ENCODE assay signal across 8 cellular contexts in the genomic region with DNA sequence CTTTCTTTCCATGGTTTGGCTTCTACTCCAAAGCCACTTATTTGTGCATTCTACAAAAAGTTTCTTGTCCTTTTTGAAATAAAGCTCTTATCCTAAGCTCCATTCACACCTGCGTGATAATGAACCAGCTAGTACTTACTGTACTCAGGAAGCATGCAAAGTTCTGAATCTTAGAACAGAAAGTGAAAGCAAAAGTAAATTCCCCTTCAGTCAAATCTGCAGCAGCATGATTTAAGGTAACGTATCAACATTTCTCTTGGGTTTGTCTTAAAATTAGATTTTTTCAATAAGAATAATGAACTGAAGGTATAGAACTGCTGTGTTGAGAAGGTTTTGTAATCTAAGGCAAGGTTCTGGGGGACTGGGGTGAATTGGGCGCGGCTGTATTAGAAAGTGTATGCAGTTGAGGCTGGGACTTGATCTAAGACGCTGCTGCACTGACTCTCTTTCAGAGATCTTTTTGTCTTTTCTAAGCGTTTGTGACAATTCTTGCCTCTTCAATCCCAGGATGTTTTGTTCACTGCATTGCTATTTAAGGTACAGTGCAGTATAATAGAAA. TPM values are rescaled to one million over a fixed set of nuclear protein-coding genes. Genes with fewer than 3 reads are reported as not detected.
A peak's percentile ranks its signal among the peaks of the same experiment; 100 is the strongest.
DNase-seq lines count a peak whose midpoint lies in the region; ATAC-seq and TF ChIP-seq lines count a peak whose summit lies in the region.

A gene with protein sequence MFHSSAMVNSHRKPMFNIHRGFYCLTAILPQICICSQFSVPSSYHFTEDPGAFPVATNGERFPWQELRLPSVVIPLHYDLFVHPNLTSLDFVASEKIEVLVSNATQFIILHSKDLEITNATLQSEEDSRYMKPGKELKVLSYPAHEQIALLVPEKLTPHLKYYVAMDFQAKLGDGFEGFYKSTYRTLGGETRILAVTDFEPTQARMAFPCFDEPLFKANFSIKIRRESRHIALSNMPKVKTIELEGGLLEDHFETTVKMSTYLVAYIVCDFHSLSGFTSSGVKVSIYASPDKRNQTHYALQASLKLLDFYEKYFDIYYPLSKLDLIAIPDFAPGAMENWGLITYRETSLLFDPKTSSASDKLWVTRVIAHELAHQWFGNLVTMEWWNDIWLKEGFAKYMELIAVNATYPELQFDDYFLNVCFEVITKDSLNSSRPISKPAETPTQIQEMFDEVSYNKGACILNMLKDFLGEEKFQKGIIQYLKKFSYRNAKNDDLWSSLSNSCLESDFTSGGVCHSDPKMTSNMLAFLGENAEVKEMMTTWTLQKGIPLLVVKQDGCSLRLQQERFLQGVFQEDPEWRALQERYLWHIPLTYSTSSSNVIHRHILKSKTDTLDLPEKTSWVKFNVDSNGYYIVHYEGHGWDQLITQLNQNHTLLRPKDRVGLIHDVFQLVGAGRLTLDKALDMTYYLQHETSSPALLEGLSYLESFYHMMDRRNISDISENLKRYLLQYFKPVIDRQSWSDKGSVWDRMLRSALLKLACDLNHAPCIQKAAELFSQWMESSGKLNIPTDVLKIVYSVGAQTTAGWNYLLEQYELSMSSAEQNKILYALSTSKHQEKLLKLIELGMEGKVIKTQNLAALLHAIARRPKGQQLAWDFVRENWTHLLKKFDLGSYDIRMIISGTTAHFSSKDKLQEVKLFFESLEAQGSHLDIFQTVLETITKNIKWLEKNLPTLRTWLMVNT (plus strand): TSS at position 209 of the 559 bp plus-strand sequence. CDS start 3,186 bp downstream, outside the sequence.

- in situ Hi-C loops in GM13977 (cut with MboI; ENCODE audit: low pct_unique_long_range_greater_than_20kb, low sequenced_read_pairs, unreplicated experiment) = no loop called here

- H3K27me3 ChIP-seq in right cardiac atrium (ENCODE audit: control insufficient read depth, insufficient read depth) (no peaks in the 10 kb centered on the region), skeletal muscle satellite cell (ENCODE audit: control insufficient read depth, insufficient read depth, low read length) (no peaks in the 10 kb centered on the region)

- H3K9ac ChIP-seq in skeletal muscle satellite cell (ENCODE audit: low read depth, low read length) = peak within 1 kb of the TSS; percentile 82

- H3K4me1 ChIP-seq in right cardiac atrium (ENCODE audit: control insufficient read depth, insufficient read depth, low read length) (peaks cover 1% of the 10 kb centered on the region), skeletal muscle satellite cell (ENCODE audit: control insufficient read depth, insufficient read depth, low read length) (peaks cover 25% of the 10 kb centered on the region)

- H3K27ac ChIP-seq in 22Rv1 = peak within 1 kb of the TSS; percentile 55
- peak within 1 kb of the TSS; percentile 79 for H3K27ac ChIP-seq in right cardiac atrium (ENCODE audit: low read length)

- ATAC-seq in HG02763 (IDR thresholded peaks at IDR 0.05; ENCODE audit: unreplicated experiment) (peak; percentile 51), right cardiac atrium (peak; percentile 68 to 72)
- ATAC-seq in activated naive CD8-positive, alpha-beta T cell treated with anti-CD3 and anti-CD28 coated beads, Interleukin-2, amount 50 U/mL, for 24 hours = peak; percentile 45

- peaks cover 76% of the 10 kb centered on the region for H3K4me1 Mint-ChIP-seq in activated naive CD8-positive, alpha-beta T cell treated with anti-CD3 and anti-CD28 coated beads, Interleukin-2, amount 50 U/mL, for 24 hours

- H3K27me3 Mint-ChIP-seq in activated naive CD8-positive, alpha-beta T cell treated with anti-CD3 and anti-CD28 coated beads, Interleukin-2, amount 50 U/mL, for 24 hours = no peaks in the 10 kb centered on the region

- H3K4me2 ChIP-seq in skeletal muscle satellite cell (ENCODE audit: low read length) = peak within 1 kb of the TSS; percentile 91

- peak within 1 kb of the TSS; percentile 97 for H3K27ac Mint-ChIP-seq in activated naive CD8-positive, alpha-beta T cell treated with anti-CD3 and anti-CD28 coated beads, Interleukin-2, amount 50 U/mL, for 24 hours

- TF ChIP-seq CTCF in 22Rv1 (IDR thresholded peaks at IDR 0.05) (no peak), GM12865 (IDR thresholded peaks at IDR 0.05; ENCODE audit: insufficient read depth, low read depth, low read length, missing control alignments) (no peak), GM13977 (IDR thresholded peaks at IDR 0.05; ENCODE audit: extremely low read depth, insufficient read depth, missing control alignments) (no peak)

- peak within 1 kb of the TSS; percentile 96 for H3K4me3 Mint-ChIP-seq in activated naive CD8-positive, alpha-beta T cell treated with anti-CD3 and anti-CD28 coated beads, Interleukin-2, amount 50 U/mL, for 24 hours

- 7% methylated on average over 6 of the region's 6 CpGs for WGBS in right cardiac atrium

- peaks cover 13% of the 10 kb centered on the region for H3K36me3 Mint-ChIP-seq in activated naive CD8-positive, alpha-beta T cell treated with anti-CD3 and anti-CD28 coated beads, Interleukin-2, amount 50 U/mL, for 24 hours (ENCODE audit: low read depth)

- intact Hi-C loops in right cardiac atrium (cut with DNase I) = loop anchor here in 1 of 4 donors (10.0 kb wide), 1 partner anchor 128 kb away; no protein-coding TSS in a partner anchor

- no peaks in the 10 kb centered on the region for H3K9me3 Mint-ChIP-seq in activated naive CD8-positive, alpha-beta T cell treated with anti-CD3 and anti-CD28 coated beads, Interleukin-2, amount 50 U/mL, for 24 hours

- H3K4me3 ChIP-seq in GM12865 (ENCODE audit: low read depth, low read length) = peak within 1 kb of the TSS; percentile 62
- peak within 1 kb of the TSS; percentile 100 for H3K4me3 ChIP-seq in right cardiac atrium (ENCODE audit: low read length)
- peak within 1 kb of the TSS; percentile 83 for H3K4me3 ChIP-seq in skeletal muscle satellite cell (ENCODE audit: low read length)

- no peaks in the 10 kb centered on the region for H3K9me3 ChIP-seq in right cardiac atrium (ENCODE audit: control insufficient read depth, low read length)
- H3K9me3 ChIP-seq in skeletal muscle satellite cell (replicated peaks; ENCODE audit: low read length) = no peaks in the 10 kb centered on the region

- H3K36me3 ChIP-seq in skeletal muscle satellite cell (ENCODE audit: insufficient read depth, low read length) = no peaks in the 10 kb centered on the region

- DNase-seq in GM12865 (ENCODE audit: low read depth) (peak; percentile 76), NCI-H2227 treated with DMSO at 0.1 percent for 48 hours (lab: John Stamatoyannopoulos, UW) (peak; percentile 25), right cardiac atrium (no peak), GM13977 (ENCODE audit: low spot score) (no peak)
- no peak for DNase-seq in activated naive CD8-positive, alpha-beta T cell treated with anti-CD3 and anti-CD28 coated beads, Interleukin-2, amount 50 U/mL, for 24 hours

RNA-seq across cellular contexts. Expression of the gene that starts here (rescaled TPM):
- 1 to 10 TPM; 6.3 to 7.2 (median 7.0) TPM for total RNA-seq in right cardiac atrium
- 0.81 TPM for polyA plus RNA-seq in right cardiac atrium
- 20.5 and 37.8 TPM in 2 replicates for total RNA-seq in skeletal muscle satellite cell (2012; rRNA removed)

Comparison
In these comparisons a context has a peak if more than half of its experiments do, and no peak if none do; other contexts are left out.
1. DNase-seq: peak in GM12865 (single experiment) and NCI-H2227 treated with DMSO at 0.1 percent for 48 hours (single experiment); none in activated naive CD8-positive, alpha-beta T cell treated with anti-CD3 and anti-CD28 coated beads, Interleukin-2, amount 50 U/mL, for 24 hours (single experiment), right cardiac atrium (0 of 3) and GM13977 (single experiment).
2. Peak in every context shown above with its lines, with median percentiles within 50 percentile points of each other: H3K4me3 ChIP-seq and ATAC-seq.